In the genomic region with DNA sequence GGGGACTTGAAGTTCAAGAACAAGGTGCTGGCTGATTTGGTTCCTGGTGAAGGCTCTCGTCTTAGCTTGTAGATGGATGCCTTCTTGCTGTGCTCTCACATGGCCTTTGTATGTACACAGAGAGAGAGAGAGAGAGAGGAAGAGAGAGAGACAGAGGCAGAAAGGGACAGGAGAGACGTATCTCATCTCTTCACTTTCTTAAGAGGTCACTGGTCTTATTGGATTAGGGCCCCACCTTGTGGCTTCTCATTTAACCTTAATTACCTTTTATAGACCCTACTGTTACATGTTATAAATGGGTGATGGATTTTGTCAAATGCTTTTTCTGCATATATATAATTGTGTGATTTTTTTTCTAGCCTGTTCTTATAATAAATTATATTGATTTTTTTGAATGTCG, we compare ENCODE assay signal across 9 cellular contexts.
A peak's percentile ranks its signal among the peaks of the same experiment; 100 is the strongest.
DNase-seq lines count a peak whose midpoint lies in the region; ATAC-seq and TF ChIP-seq lines count a peak whose summit lies in the region.
"Had no signal": no experiment of that assay in that cellular context is flagged by ENCODE, and none has a peak within 500 bp of the region (broad histone marks: within the 10 kb centered on the region; RNA-seq: fewer than 3 reads in every experiment).

No MANE protein-coding gene starts in this region.

- CTCF ChIA-PET in CD8-positive, alpha-beta T cell (lab: Charles Lee), result no interaction called here

- no peaks in the 10 kb centered on the region for H3K27me3 ChIP-seq in CD8-positive, alpha-beta T cell (ENCODE audit: insufficient read depth, low read length)

- H3K9me3 ChIP-seq in CD8-positive, alpha-beta T cell (ENCODE audit: low read length), result no peaks in the 10 kb centered on the region

- H3K36me3 ChIP-seq in CD8-positive, alpha-beta T cell (ENCODE audit: insufficient read depth, low read length), result no peaks in the 10 kb centered on the region

- peak; percentile 58 for ATAC-seq in left ventricle myocardium superior
- ATAC-seq in CD8-positive, alpha-beta T cell, result no peak
- no peak for ATAC-seq in activated T-helper 17 cell treated with anti-CD3 and anti-CD28 coated beads, Interleukin-2, amount 50 U/mL, for 72 hours (replicated peaks)

- in situ Hi-C loops in Caki2 (cut with HindIII; ENCODE audit: low pct_unique_long_range_greater_than_20kb, low sequenced_read_pairs), result no loop called here

- peak; percentile 1 for DNase-seq in Caki2 (ENCODE audit: low read depth)
- peak; percentile 56 to 82 for DNase-seq in Kasumi-1 (lab: John Stamatoyannopoulos, UW)
- peak; percentile 31 for DNase-seq in RPMI8226
- no peak for DNase-seq in left ventricle myocardium superior
- no peak for DNase-seq in stimulated activated CD4-positive, alpha-beta T cell treated with anti-CD3 and anti-CD28 coated beads, Interleukin-2, amount 100 ng/mL, for 48 hours
- no peak for DNase-seq in CD8-positive, alpha-beta T cell
- DNase-seq in AG08395 (ENCODE audit: low spot score), result no peak
- DNase-seq: NCI-H1930 had no signal

- H3K4me3 ChIP-seq in CD8-positive, alpha-beta T cell (ENCODE audit: low read depth, low read length), result no peak overlapping the region

- no peak overlapping the region for H3K4me3 Mint-ChIP-seq in CD8-positive, alpha-beta T cell
- H3K4me3 Mint-ChIP-seq in activated T-helper 17 cell treated with anti-CD3 and anti-CD28 coated beads, Interleukin-2, amount 50 U/mL, for 72 hours, result no peak overlapping the region

- no peaks in the 10 kb centered on the region for H3K27me3 Mint-ChIP-seq in CD8-positive, alpha-beta T cell (ENCODE audit: low read depth)
- H3K27me3 Mint-ChIP-seq in activated T-helper 17 cell treated with anti-CD3 and anti-CD28 coated beads, Interleukin-2, amount 50 U/mL, for 72 hours, result no peaks in the 10 kb centered on the region

- no peaks in the 10 kb centered on the region for H3K36me3 Mint-ChIP-seq in CD8-positive, alpha-beta T cell
- no peaks in the 10 kb centered on the region for H3K36me3 Mint-ChIP-seq in activated T-helper 17 cell treated with anti-CD3 and anti-CD28 coated beads, Interleukin-2, amount 50 U/mL, for 72 hours (ENCODE audit: low read depth)

- H3K9me3 Mint-ChIP-seq in CD8-positive, alpha-beta T cell, result peaks cover 19% of the 10 kb centered on the region
- H3K9me3 Mint-ChIP-seq in activated T-helper 17 cell treated with anti-CD3 and anti-CD28 coated beads, Interleukin-2, amount 50 U/mL, for 72 hours, result peaks cover 25% of the 10 kb centered on the region

- no peaks in the 10 kb centered on the region for H3K4me1 Mint-ChIP-seq in CD8-positive, alpha-beta T cell (ENCODE audit: low read depth)
- H3K4me1 Mint-ChIP-seq in activated T-helper 17 cell treated with anti-CD3 and anti-CD28 coated beads, Interleukin-2, amount 50 U/mL, for 72 hours, result no peaks in the 10 kb centered on the region

- no peak overlapping the region for H3K27ac ChIP-seq in CD8-positive, alpha-beta T cell (ENCODE audit: low read depth, low read length)

- intact Hi-C loops in left ventricle myocardium superior (cut with micrococcal nuclease), result no loop called here
- intact Hi-C loops in CD8-positive, alpha-beta T cell (cut with DNase I, micrococcal nuclease), result loop anchor here in 1 of 2 experiments (5.0 kb wide), 1 partner anchor 1407 kb away; no protein-coding TSS in a partner anchor

- H3K4me1 ChIP-seq in CD8-positive, alpha-beta T cell (ENCODE audit: insufficient read depth, low read length), result no peaks in the 10 kb centered on the region

- POLR2A ChIA-PET in CD8-positive, alpha-beta T cell (lab: Charles Lee), result no interaction called here

- no peak overlapping the region for H3K27ac Mint-ChIP-seq in CD8-positive, alpha-beta T cell
- no peak overlapping the region for H3K27ac Mint-ChIP-seq in activated T-helper 17 cell treated with anti-CD3 and anti-CD28 coated beads, Interleukin-2, amount 50 U/mL, for 72 hours

- TF ChIP-seq CTCF in CD8-positive, alpha-beta T cell (IDR thresholded peaks at IDR 0.05), result no peak

Comparison
In these comparisons a context has a peak if more than half of its experiments do, and no peak if none do; other contexts are left out.
1. DNase-seq: peak in Caki2 (single experiment), Kasumi-1 (2 of 2) and RPMI8226 (single experiment); none in left ventricle myocardium superior (single experiment), stimulated activated CD4-positive, alpha-beta T cell treated with anti-CD3 and anti-CD28 coated beads, Interleukin-2, amount 100 ng/mL, for 48 hours (0 of 2), CD8-positive, alpha-beta T cell (0 of 7) and AG08395 (single experiment).